Comparison of ENCODE assay signal across 18 cellular contexts in the genomic region with DNA sequence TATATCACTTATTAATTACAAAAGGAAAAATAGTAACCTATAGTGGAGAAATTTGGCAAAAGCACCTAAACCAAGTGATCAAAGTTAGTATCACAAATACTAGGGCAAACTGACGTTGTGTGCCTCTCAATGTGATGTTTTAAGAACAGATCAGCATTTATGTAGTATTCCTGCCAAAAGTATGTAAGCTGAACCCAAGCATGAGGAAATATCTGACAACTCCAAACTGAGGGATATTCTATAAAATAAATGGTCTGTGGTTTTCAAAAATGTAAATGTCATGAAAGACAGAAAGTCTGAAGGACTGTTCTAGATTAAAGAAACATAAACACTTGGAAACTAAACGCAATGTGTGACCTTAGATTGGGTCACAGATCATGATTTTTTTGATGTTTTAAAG. TPM values are rescaled to one million over a fixed set of nuclear protein-coding genes. Genes with fewer than 3 reads are reported as not detected.
DNase-seq lines count a peak whose midpoint lies in the region; TF ChIP-seq lines count a peak whose summit lies in the region.
"Had no signal": no experiment of that assay in that cellular context is flagged by ENCODE, and none has a peak within 500 bp of the region (broad histone marks: within the 10 kb centered on the region; RNA-seq: fewer than 3 reads in every experiment).

No MANE protein-coding gene starts in this region.

- H3K27ac ChIP-seq in brain microvascular endothelial cell, result no peak overlapping the region
- H3K27ac ChIP-seq in ascending aorta, result no peak overlapping the region
- H3K27ac ChIP-seq: RWPE1, SJSA1 had no signal

- H3K4me3 ChIP-seq in brain microvascular endothelial cell (ENCODE audit: low read depth, low read length) (no peak overlapping the region), fibroblast of the aortic adventitia (ENCODE audit: low read depth, low read length) (no peak overlapping the region), ascending aorta (no peak overlapping the region)
- H3K4me3 ChIP-seq: K562, SJSA1 had no signal

- peak; percentile 67 for DNase-seq in HCEC 1CT
- peak; percentile 6 for DNase-seq in brain microvascular endothelial cell
- DNase-seq in fibroblast of the aortic adventitia (ENCODE audit: low read depth), result peak; percentile 55
- DNase-seq in iPS-NIHi7 (ENCODE audit: extremely low spot score), result no peak
- no peak for DNase-seq in AG08396 (ENCODE audit: low spot score)
- DNase-seq in ecto neural progenitor cell (ENCODE audit: low spot score), result no peak
- DNase-seq in ascending aorta (ENCODE audit: low spot score in 2 of 2), result no peak
- DNase-seq: BE2C; CD4-positive, alpha-beta T cell; MV-4-11; NCI-H1417 treated with DMSO at 0.1 percent for 48 hours; NCI-H2029 treated with DMSO at 0.1 percent for 48 hours; NCI-H2171 treated with DMSO at 0.1 percent for 48 hours; NCI-H446 treated with DMSO at 0.1 percent for 48 hours; NCI-H748 treated with DMSO at 0.1 percent for 48 hours had no signal

- H3K27me3 ChIP-seq in brain microvascular endothelial cell (replicated peaks), result no peaks in the 10 kb centered on the region
- no peaks in the 10 kb centered on the region for H3K27me3 ChIP-seq in ascending aorta
- H3K27me3 ChIP-seq: BE2C, SJSA1 had no signal

- intact Hi-C loops in ascending aorta (cut with DNase I), result no loop called here

- in situ Hi-C loops in brain microvascular endothelial cell (cut with HindIII; ENCODE audit: low pct_ligation_motif_present, low sequenced_read_pairs), result no loop called here

- no peaks in the 10 kb centered on the region for H3K4me1 ChIP-seq in ascending aorta
- H3K4me1 ChIP-seq: BE2C had no signal

- TF ChIP-seq CTCF in brain microvascular endothelial cell (IDR thresholded peaks at IDR 0.05; ENCODE audit: low read depth, low read length, missing control alignments), result no peak
- TF ChIP-seq CTCF in fibroblast of the aortic adventitia (IDR thresholded peaks at IDR 0.05; ENCODE audit: insufficient read depth, low read length), result no peak
- no peak for TF ChIP-seq CTCF in ascending aorta (IDR thresholded peaks at IDR 0.05)

- H3K36me3 ChIP-seq in brain microvascular endothelial cell (replicated peaks), result no peaks in the 10 kb centered on the region
- no peaks in the 10 kb centered on the region for H3K36me3 ChIP-seq in ascending aorta
- H3K36me3 ChIP-seq: BE2C, SJSA1 had no signal

- H3K9me3 ChIP-seq in ascending aorta, result no peaks in the 10 kb centered on the region
- H3K9me3 ChIP-seq: BE2C, SJSA1 had no signal

RNA-seq across cellular contexts. Expression of a gene that starts 34.3 kb away (rescaled TPM):
- total RNA-seq in fibroblast of the aortic adventitia (ENCODE audit: low replicate concordance) (26.6 and 31.8 TPM in 2 replicates), ascending aorta (12.7 TPM)

RNA-seq across cellular contexts. Expression of a gene that starts 42.3 kb away (rescaled TPM):
- total RNA-seq in fibroblast of the aortic adventitia (ENCODE audit: low replicate concordance) (31.6 and 57.8 TPM in 2 replicates), ascending aorta (38.0 TPM)

Comparison
In these comparisons a context has a peak if more than half of its experiments do, and no peak if none do; other contexts are left out.
1. DNase-seq: peak in HCEC 1CT (single experiment), brain microvascular endothelial cell (single experiment) and fibroblast of the aortic adventitia (single experiment); none in iPS-NIHi7 (single experiment), AG08396 (single experiment), ecto neural progenitor cell (single experiment) and ascending aorta (0 of 2).